ENCODE assay signal across 8 cellular contexts in genomic region chr17:76557368-76558209, GRCh38. TPM values are rescaled to one million over a fixed set of nuclear protein-coding genes. Genes with fewer than 3 reads are reported as not detected.
DNase-seq lines count a peak whose midpoint lies in the region; ATAC-seq and TF ChIP-seq lines count a peak whose summit lies in the region.

No MANE protein-coding gene starts in this region.

- CTCF ChIA-PET in PC-9 (lab: Charles Lee) = interaction anchor here (0.5 to 2.6 kb wide), 10 partner anchors 28 to 308 kb away, joined by 3 to 9 read pairs (median 6); partner anchors contain the start of gene ST6GALNAC2

- peak in 3 of 4 donors; percentile 51 to 86 (median 66) for TF ChIP-seq POLR2A in esophagus squamous epithelium (IDR thresholded peaks at IDR 0.05)

- H3K27ac ChIP-seq in PC-9 (peak overlapping the region; percentile 85), esophagus squamous epithelium (peak overlapping the region; percentile 93 to 95 (median 94))

- H3K79me2 ChIP-seq in PC-9 (ENCODE audit: low read depth) = peaks cover 51% of the 10 kb centered on the region

- H3K4me3 ChIP-seq in PC-9 (peak overlapping the region; percentile 97), esophagus squamous epithelium (peak overlapping the region; percentile 71 to 82 (median 79))

- H3F3A ChIP-seq in PC-9 (ENCODE audit: insufficient read depth, low read depth) = peaks cover 29% of the 10 kb centered on the region

- H3K4me1 ChIP-seq in PC-9 (replicated peaks; ENCODE audit: insufficient read depth) (peaks cover 27% of the 10 kb centered on the region), esophagus squamous epithelium (peaks cover 15 to 75% (median 46%) of the 10 kb centered on the region in 3 donors)

- peak; percentile 75 for ATAC-seq in GM21723 (IDR thresholded peaks at IDR 0.05; ENCODE audit: unreplicated experiment)

- peaks cover 18% of the 10 kb centered on the region for H3K36me3 ChIP-seq in PC-9 (ENCODE audit: low read depth)
- H3K36me3 ChIP-seq in esophagus squamous epithelium = peaks cover 0 to 15% (median 5%) of the 10 kb centered on the region in 3 donors

- H3K9me2 ChIP-seq in PC-9 (ENCODE audit: insufficient read depth) = no peaks in the 10 kb centered on the region

- in situ Hi-C loops in KBM-7 (cut with MboI; ENCODE audit: low pct_unique_long_range_greater_than_20kb, low sequenced_read_pairs) = no loop called here

- WGBS in esophagus squamous epithelium, 2 donors = 0% methylated on average over 9 to 35 of the region's 55 CpGs

- TF ChIP-seq CTCF in PC-9 (conservative IDR thresholded peaks at IDR 0.05) (peak; percentile 59), esophagus squamous epithelium (IDR thresholded peaks at IDR 0.05) (peak; percentile 27 to 80 (median 66))

- peak overlapping the region; percentile 93 for H2AFZ ChIP-seq in PC-9

- intact Hi-C loops in PC-9 (cut with micrococcal nuclease; ENCODE audit: unreplicated experiment) = loop anchor here (1.0 to 5.0 kb wide), 5 partner anchors 30 to 170 kb away; partner anchors contain the start of genes JMJD6 and METTL23
- intact Hi-C loops in esophagus squamous epithelium (cut with DNase I) = no loop called here

- POLR2A ChIA-PET in PC-9 (lab: Charles Lee; ENCODE audit: unreplicated experiment) = interaction anchor here (0.5 to 1.3 kb wide), 8 partner anchors 10 to 778 kb away, joined by 3 to 11 read pairs (median 4); a partner anchor contains a TSS

- H3K4me2 ChIP-seq in PC-9 = peak overlapping the region; percentile 99

- DNase-seq in DMS79 treated with DMSO at 0.1 percent for 48 hours (lab: John Stamatoyannopoulos, UW) (peak; percentile 92), KBM-7 (peak; percentile 98), PC-9 (peak; percentile 83 to 95), esophagus squamous epithelium (lab: John Stamatoyannopoulos, UW) (peak; percentile 73), myocyte (ENCODE audit: low read depth) (peak; percentile 98)
- DNase-seq in activated T-cell treated with anti-CD3 and anti-CD28 coated beads, Interleukin-2, amount 50 U/mL, for 48 hours = peak; percentile 95 to 96
- DNase-seq in stimulated activated CD8-positive, alpha-beta memory T cell treated with anti-CD3 and anti-CD28 coated beads, Interleukin-7, amount 100 ng/mL, for 4 hours (ENCODE audit: low read depth in 2 of 2) = peak; percentile 89

- H4K20me1 ChIP-seq in PC-9 (ENCODE audit: insufficient read depth) = peaks cover 38% of the 10 kb centered on the region

- H3K27me3 ChIP-seq in PC-9 (ENCODE audit: insufficient read depth, low read depth) (no peaks in the 10 kb centered on the region), esophagus squamous epithelium (no peaks in the 10 kb centered on the region)

- H3K9me3 ChIP-seq in PC-9 (ENCODE audit: insufficient read depth, low read depth) = no peaks in the 10 kb centered on the region
- no peaks in the 10 kb centered on the region for H3K9me3 ChIP-seq in esophagus squamous epithelium

- BruUV-seq in PC-9 (replicated peaks; lab: Mats Ljungman, UMichigan) = TSS peak; percentile 77

RNA-seq across cellular contexts. Expression of gene PRCD, which starts 17.7 kb away (rescaled TPM):
- total RNA-seq in PC-9 (2021) (2.6 and 2.7 TPM in 2 replicates), esophagus squamous epithelium (1 to 10 TPM in 2 of 4 donors, under 1 TPM in 1, not detected in 1; 0.73 to 2.5 (median 1.4) TPM), myocyte (not detected in 2 replicates)
- 0.54 TPM for polyA plus RNA-seq in myocyte (2012)

RNA-seq across cellular contexts. Expression of gene CYGB, which starts 20.1 kb away (rescaled TPM):
- 0.93 and 1.1 TPM in 2 replicates for total RNA-seq in PC-9 (2021)
- total RNA-seq in esophagus squamous epithelium = 10 to 100 TPM in 2 of 4 donors, 1 to 10 TPM in 2; 1.3 to 12.8 (median 6.9) TPM
- 3.2 and 7.7 TPM in 2 replicates for total RNA-seq in myocyte
- polyA plus RNA-seq in myocyte (2012) = 2.4 TPM

RNA-seq across cellular contexts. Expression of gene ST6GALNAC2, which starts 28.1 kb away (rescaled TPM):
- total RNA-seq in PC-9 (2021) = 15.5 and 18.7 TPM in 2 replicates
- total RNA-seq in esophagus squamous epithelium = 10 to 100 TPM; 15.2 to 39.9 (median 29.5) TPM
- total RNA-seq in myocyte = 0.78 and 0.91 TPM in 2 replicates
- polyA plus RNA-seq in myocyte (2012) = 4.8 TPM

RNA-seq across cellular contexts. Expression of gene RHBDF2, which starts 56.4 kb away (rescaled TPM):
- total RNA-seq in PC-9 (2021) (39.6 and 51.6 TPM in 2 replicates), esophagus squamous epithelium (10 to 100 TPM; 27.0 to 38.5 (median 33.7) TPM), myocyte (6.5 and 7.5 TPM in 2 replicates)
- polyA plus RNA-seq in myocyte (2012) = 10.6 TPM

Comparison
In these comparisons a context has a peak if more than half of its experiments do, and no peak if none do; other contexts are left out.
1. Peak in every context shown above with its lines: DNase-seq, ATAC-seq, H3K4me3 ChIP-seq and H3K27ac ChIP-seq.